26 cellular contexts compared by ENCODE assay signal in genomic region chr5:104494043-104494442, GRCh38.
DNase-seq lines count a peak whose midpoint lies in the region; ATAC-seq and TF ChIP-seq lines count a peak whose summit lies in the region.
"Had no signal": no experiment of that assay in that cellular context is flagged by ENCODE, and none has a peak within 500 bp of the region (broad histone marks: within the 10 kb centered on the region; RNA-seq: fewer than 3 reads in every experiment).

No MANE protein-coding gene starts in this region.

- no peak overlapping the region for H4K5ac ChIP-seq in IMR-90 (ENCODE audit: low read depth, low read length)

- peaks cover 24% of the 10 kb centered on the region for H3K9me3 Mint-ChIP-seq in activated T-helper 2 cell treated with anti-CD3 and anti-CD28 coated beads, Interferon-gamma antibody, Interleukin-2, Interleukin-4, amounts not matched to agents 10 μg/mL and 5 μg/mL and 100 μg/mL, durations not matched to agents 14 hours and 24 hours and 36 hours

- WGBS in IMR-90 (ENCODE audit: extremely low coverage in 2 of 2, insufficient read length in 1 of 2), 2 experiments: no CpG with 5 or more reads among the region's 2 CpGs

- H2AFZ ChIP-seq in IMR-90 (replicated peaks; ENCODE audit: low read length, poor library complexity): no peak overlapping the region

- CTCF ChIA-PET in IMR-90 (lab: Yijun Ruan, JAX): no interaction called here

- TF ChIP-seq CTCF in IMR-90 (conservative IDR thresholded peaks at IDR 0.05; ENCODE audit: low read depth, low read length) (no peak), fibroblast of villous mesenchyme (IDR thresholded peaks at IDR 0.05; ENCODE audit: insufficient read depth, low read depth, low read length) (no peak)

- no peak overlapping the region for H3K9ac ChIP-seq in IMR-90 (ENCODE audit: low read depth, low read length)
- no peak overlapping the region for H3K9ac ChIP-seq in adipocyte (ENCODE audit: low read length)

- H2BK5ac ChIP-seq in IMR-90 (ENCODE audit: low read depth, low read length, poor library complexity, severe bottlenecking): no peak overlapping the region

- H3K9me3 ChIP-seq in IMR-90 (ENCODE audit: control insufficient read depth, insufficient read depth, low read length): no peaks in the 10 kb centered on the region
- H3K9me3 ChIP-seq in adipocyte (ENCODE audit: control insufficient read depth, low read length): no peaks in the 10 kb centered on the region
- H3K9me3 ChIP-seq: SJCRH30 had no signal

- H2AK9ac ChIP-seq in IMR-90 (replicated peaks; ENCODE audit: low read depth, low read length, poor library complexity): no peak overlapping the region

- no peak for TF ChIP-seq POLR2A in IMR-90 (IDR thresholded peaks at IDR 0.05; ENCODE audit: low read depth, low read length)

- no peak overlapping the region for H3K4me3 Mint-ChIP-seq in activated T-helper 2 cell treated with anti-CD3 and anti-CD28 coated beads, Interferon-gamma antibody, Interleukin-2, Interleukin-4, amounts not matched to agents 10 μg/mL and 5 μg/mL and 100 μg/mL, durations not matched to agents 14 hours and 24 hours and 36 hours (ENCODE audit: low read depth)
- H3K4me3 Mint-ChIP-seq: B cell; CD8-positive, alpha-beta memory T cell; HFFc6; T-helper 17 cell had no signal

- no peaks in the 10 kb centered on the region for H3K79me1 ChIP-seq in IMR-90 (ENCODE audit: low read depth in 1 of 2, low read length in 2 of 2)

- no peak overlapping the region for H4K91ac ChIP-seq in IMR-90 (ENCODE audit: insufficient read depth, low read depth, low read length)

- H3K56ac ChIP-seq in IMR-90 (ENCODE audit: extremely low read depth, insufficient read depth, low read length): no peak overlapping the region

- BruUV-seq in IMR-90 (replicated peaks; lab: Mats Ljungman, UMichigan): no TSS peak

- H3K27me3 ChIP-seq in IMR-90 (ENCODE audit: control insufficient read depth, insufficient read depth, low read length): no peaks in the 10 kb centered on the region
- no peaks in the 10 kb centered on the region for H3K27me3 ChIP-seq in adipocyte (replicated peaks; ENCODE audit: control insufficient read depth, insufficient read depth, low read length)
- H3K27me3 ChIP-seq: SJCRH30 had no signal

- dilution Hi-C loops in IMR-90 (cut with HindIII; ENCODE audit: low sequenced_read_pairs, unreplicated experiment): no loop called here

- no peak overlapping the region for H2AK5ac ChIP-seq in IMR-90 (ENCODE audit: low read depth, low read length)

- DNase-seq in ELR (ENCODE audit: low read depth): peak; percentile 8
- DNase-seq in IMR-90: no peak
- DNase-seq in adipocyte (ENCODE audit: low read depth): peak; percentile 33
- peak; percentile 12 for DNase-seq in fibroblast of villous mesenchyme (ENCODE audit: low read depth)
- no peak for DNase-seq in activated effector memory CD4-positive, alpha-beta T cell treated with anti-CD3 and anti-CD28 coated beads, Interleukin-2, amount 50 U/mL, for 16 hours
- DNase-seq in activated T-helper 2 cell treated with anti-CD3 and anti-CD28 coated beads, Interferon-gamma antibody, Interleukin-2, Interleukin-4, amounts not matched to agents 10 μg/mL and 5 μg/mL and 100 μg/mL, durations not matched to agents 14 hours and 24 hours and 36 hours (ENCODE audit: low spot score): no peak
- no peak for DNase-seq in AG20443 (ENCODE audit: low spot score)
- DNase-seq: CD8-positive, alpha-beta memory T cell; DMS79 treated with DMSO at 0.1 percent for 48 hours; H7; HFFc6; Karpas-422; MV-4-11; NCI-H1105; NCI-H1436 treated with DMSO at 0.1 percent for 48 hours; NCI-H187 treated with DMSO at 0.1 percent for 48 hours; NCI-H510A; NCI-H69; PC-3; SJCRH30; T-helper 17 cell had no signal

- H3K23ac ChIP-seq in IMR-90 (ENCODE audit: low read depth, low read length): no peak overlapping the region

- H3K27me3 Mint-ChIP-seq in activated T-helper 2 cell treated with anti-CD3 and anti-CD28 coated beads, Interferon-gamma antibody, Interleukin-2, Interleukin-4, amounts not matched to agents 10 μg/mL and 5 μg/mL and 100 μg/mL, durations not matched to agents 14 hours and 24 hours and 36 hours (ENCODE audit: low read depth): no peaks in the 10 kb centered on the region
- H3K27me3 Mint-ChIP-seq: B cell; CD8-positive, alpha-beta memory T cell; T-helper 17 cell had no signal

- no peak overlapping the region for H3K4me2 ChIP-seq in IMR-90 (ENCODE audit: low read depth, low read length)

- H3K27ac Mint-ChIP-seq in activated T-helper 2 cell treated with anti-CD3 and anti-CD28 coated beads, Interferon-gamma antibody, Interleukin-2, Interleukin-4, amounts not matched to agents 10 μg/mL and 5 μg/mL and 100 μg/mL, durations not matched to agents 14 hours and 24 hours and 36 hours: no peak overlapping the region
- H3K27ac Mint-ChIP-seq: B cell; CD8-positive, alpha-beta memory T cell; HFFc6; T-helper 17 cell had no signal

- H2BK15ac ChIP-seq in IMR-90 (ENCODE audit: low read depth, low read length): no peak overlapping the region

- H3K36me3 ChIP-seq in IMR-90 (ENCODE audit: control insufficient read depth, insufficient read depth, low read length) (no peaks in the 10 kb centered on the region), adipocyte (ENCODE audit: control insufficient read depth, insufficient read depth, low read length, severe bottlenecking) (no peaks in the 10 kb centered on the region)
- H3K36me3 ChIP-seq: SJCRH30 had no signal

- no peak overlapping the region for H3K14ac ChIP-seq in IMR-90 (replicated peaks; ENCODE audit: low read depth, low read length)

- no peak overlapping the region for H3K27ac ChIP-seq in IMR-90 (ENCODE audit: insufficient read depth, low read length)
- H3K27ac ChIP-seq: C4-2B, SJCRH30 had no signal

- no peak overlapping the region for H3K18ac ChIP-seq in IMR-90 (ENCODE audit: low read depth, low read length)

- ATAC-seq in IMR-90 (ENCODE audit: low read depth) (no peak), GM18861 (IDR thresholded peaks at IDR 0.05; ENCODE audit: unreplicated experiment) (no peak)
- ATAC-seq: PC-3, Right ventricle myocardium inferior, SK-N-SH treated with all-trans-retinoic acid at 6 μM for 48 hours, T-helper 17 cell had no signal

- TF ChIP-seq RAD21 in IMR-90 (IDR thresholded peaks at IDR 0.05; ENCODE audit: low read length): no peak

- H3K4ac ChIP-seq in IMR-90 (ENCODE audit: low read depth, low read length): no peak overlapping the region

- POLR2A ChIA-PET in IMR-90 (lab: Charles Lee; ENCODE audit: unreplicated experiment): no interaction called here

- no peaks in the 10 kb centered on the region for H3K4me1 ChIP-seq in IMR-90 (ENCODE audit: control insufficient read depth, insufficient read depth, low read length)
- H3K4me1 ChIP-seq in adipocyte (ENCODE audit: control insufficient read depth, insufficient read depth, low read length): no peaks in the 10 kb centered on the region
- H3K4me1 ChIP-seq: SJCRH30 had no signal

- H4K20me1 ChIP-seq in IMR-90 (ENCODE audit: insufficient read depth, low read length): no peaks in the 10 kb centered on the region

- H4K8ac ChIP-seq in IMR-90 (ENCODE audit: low read depth in 2 of 2, low read length in 2 of 2): no peak overlapping the region

- H3K36me3 Mint-ChIP-seq in activated T-helper 2 cell treated with anti-CD3 and anti-CD28 coated beads, Interferon-gamma antibody, Interleukin-2, Interleukin-4, amounts not matched to agents 10 μg/mL and 5 μg/mL and 100 μg/mL, durations not matched to agents 14 hours and 24 hours and 36 hours (ENCODE audit: low read depth): no peaks in the 10 kb centered on the region
- H3K36me3 Mint-ChIP-seq: CD8-positive, alpha-beta memory T cell had no signal

- H2BK20ac ChIP-seq in IMR-90 (ENCODE audit: low read depth, low read length): no peak overlapping the region

- H3K4me3 ChIP-seq in IMR-90 (ENCODE audit: insufficient read depth, low read depth, low read length) (no peak overlapping the region), adipocyte (ENCODE audit: low read length) (no peak overlapping the region), fibroblast of villous mesenchyme (ENCODE audit: low read depth, low read length) (no peak overlapping the region)
- H3K4me3 ChIP-seq: SJCRH30 had no signal

- H3K9me1 ChIP-seq in IMR-90 (ENCODE audit: insufficient read depth, low read length): no peaks in the 10 kb centered on the region

- no peak overlapping the region for H2BK120ac ChIP-seq in IMR-90 (ENCODE audit: low read depth, low read length)

- intact Hi-C loops in IMR-90 (cut with micrococcal nuclease): no loop called here
- intact Hi-C loops in activated T-helper 2 cell treated with anti-CD3 and anti-CD28 coated beads, Interferon-gamma antibody, Interleukin-2, Interleukin-4, amounts not matched to agents 10 μg/mL and 5 μg/mL and 100 μg/mL, durations not matched to agents 14 hours and 24 hours and 36 hours (cut with micrococcal nuclease): no loop called here

- H3K4me1 Mint-ChIP-seq in activated T-helper 2 cell treated with anti-CD3 and anti-CD28 coated beads, Interferon-gamma antibody, Interleukin-2, Interleukin-4, amounts not matched to agents 10 μg/mL and 5 μg/mL and 100 μg/mL, durations not matched to agents 14 hours and 24 hours and 36 hours (ENCODE audit: low read depth): no peaks in the 10 kb centered on the region
- H3K4me1 Mint-ChIP-seq: B cell; CD8-positive, alpha-beta memory T cell; T-helper 17 cell had no signal

- in situ Hi-C loops in IMR-90 (cut with MboI; ENCODE audit: low sequenced_read_pairs): no loop called here

TF ChIP-seq in IMR-90, 13 proteins besides CTCF, POLR2A, EP300 and RAD21:
- no peak for TF ChIP-seq USF2 (IDR thresholded peaks at IDR 0.05; ENCODE audit: low read depth, low read length)
- no peak for TF ChIP-seq BHLHE40 (IDR thresholded peaks at IDR 0.05; ENCODE audit: low read depth, low read length)
- peak; percentile 42; the same call in 1 of the 2 replicates for TF ChIP-seq CEBPB (IDR thresholded peaks at IDR 0.05; ENCODE audit: low read depth, low read length)
- no peak for TF ChIP-seq FOS (IDR thresholded peaks at IDR 0.05; ENCODE audit: low read depth, low read length)
- no peak for TF ChIP-seq ELK1 (IDR thresholded peaks at IDR 0.05; ENCODE audit: borderline replicate concordance, low read depth, low read length)

Comparison
In these comparisons a context has a peak if more than half of its experiments do, and no peak if none do; other contexts are left out.
1. DNase-seq: peak in ELR (single experiment), adipocyte (single experiment) and fibroblast of villous mesenchyme (single experiment); none in IMR-90 (single experiment), activated effector memory CD4-positive, alpha-beta T cell treated with anti-CD3 and anti-CD28 coated beads, Interleukin-2, amount 50 U/mL, for 16 hours (single experiment), activated T-helper 2 cell treated with anti-CD3 and anti-CD28 coated beads, Interferon-gamma antibody, Interleukin-2, Interleukin-4, amounts not matched to agents 10 μg/mL and 5 μg/mL and 100 μg/mL, durations not matched to agents 14 hours and 24 hours and 36 hours (single experiment) and AG20443 (single experiment).